Comparison of ENCODE assay signal across 8 cellular contexts in the genomic region with DNA sequence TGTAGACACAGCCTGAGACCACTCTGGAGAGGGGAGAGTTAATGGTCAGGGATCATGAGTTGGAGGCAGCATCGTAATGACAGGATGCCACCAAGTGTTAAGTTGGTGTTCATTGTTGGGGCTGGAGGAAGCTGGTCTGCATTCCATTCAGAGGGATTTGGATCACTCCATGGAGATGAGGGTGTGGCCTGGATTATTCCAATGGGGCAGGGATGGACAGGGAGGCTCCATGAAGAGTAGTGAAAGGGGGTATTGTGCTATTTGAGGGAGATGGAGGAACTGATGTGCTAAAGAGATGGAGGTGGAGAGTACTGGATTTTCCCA. TPM values are rescaled to one million over a fixed set of nuclear protein-coding genes. Genes with fewer than 3 reads are reported as not detected.
A peak's percentile ranks its signal among the peaks of the same experiment; 100 is the strongest.
DNase-seq lines count a peak whose midpoint lies in the region; ATAC-seq and TF ChIP-seq lines count a peak whose summit lies in the region.

No MANE protein-coding gene starts in this region.

- no peak overlapping the region for H3K4me3 Mint-ChIP-seq in activated T-cell treated with anti-CD3 and anti-CD28 coated beads, Interleukin-2, amount 50 U/mL, for 72 hours

- TF ChIP-seq RAD21 in Ishikawa (IDR thresholded peaks at IDR 0.05; ENCODE audit: low read depth), result peak; percentile 16; the same call in 1 of the 2 replicates

- H3K27me3 ChIP-seq in ectodermal cell (ENCODE audit: control insufficient read depth, insufficient read depth, low read length, poor library complexity, severe bottlenecking) (no peaks in the 10 kb centered on the region), ovary (no peaks in the 10 kb centered on the region)

- peak; percentile 86 for DNase-seq in EH (ENCODE audit: low read depth)
- DNase-seq in mucosa of descending colon, result no peak
- no peak for DNase-seq in activated CD4-positive, CD25-positive, alpha-beta regulatory T cell (lab: John Stamatoyannopoulos, UW)
- DNase-seq in ovary, result no peak
- no peak for DNase-seq in activated T-cell treated with anti-CD3 and anti-CD28 coated beads, Interleukin-2, amount 50 U/mL, for 72 hours
- no peak for DNase-seq in stimulated activated CD4-positive, alpha-beta T cell treated with anti-CD3 and anti-CD28 coated beads, Interleukin-2, amount 100 ng/mL, for 24 hours

- H3K36me3 ChIP-seq in ectodermal cell (ENCODE audit: control insufficient read depth, insufficient read depth, low read length) (peaks cover 5% of the 10 kb centered on the region), mucosa of descending colon (ENCODE audit: low read depth) (no peaks in the 10 kb centered on the region), ovary (no peaks in the 10 kb centered on the region)

- TF ChIP-seq CTCF in mucosa of descending colon (IDR thresholded peaks at IDR 0.05) (no peak), ovary (IDR thresholded peaks at IDR 0.05) (no peak)

- H3K27ac ChIP-seq in ectodermal cell (ENCODE audit: insufficient read depth, low read depth, low read length, poor library complexity, severe bottlenecking) (peak overlapping the region; percentile 87), ovary (no peak overlapping the region)

- H3K27me3 Mint-ChIP-seq in activated T-cell treated with anti-CD3 and anti-CD28 coated beads, Interleukin-2, amount 50 U/mL, for 72 hours (ENCODE audit: low read depth), result no peaks in the 10 kb centered on the region

- peaks cover 5% of the 10 kb centered on the region for H3K4me1 Mint-ChIP-seq in activated T-cell treated with anti-CD3 and anti-CD28 coated beads, Interleukin-2, amount 50 U/mL, for 72 hours (ENCODE audit: low read depth)

- no peak overlapping the region for H3K27ac Mint-ChIP-seq in activated T-cell treated with anti-CD3 and anti-CD28 coated beads, Interleukin-2, amount 50 U/mL, for 72 hours

- WGBS in ectodermal cell, 2 experiments, result 2 to 6% methylated on average over 1 of the region's 1 CpG
- 3 to 14% (median 13%) methylated on average over 1 of the region's 1 CpG for WGBS in ovary, 3 donors

- no peak for TF ChIP-seq EP300 in Ishikawa (IDR thresholded peaks at IDR 0.05; ENCODE audit: borderline replicate concordance)
- TF ChIP-seq EP300 in ovary (IDR thresholded peaks at IDR 0.05), result no peak

- no peak for TF ChIP-seq POLR2A in ovary (IDR thresholded peaks at IDR 0.05)

- H3K36me3 Mint-ChIP-seq in activated T-cell treated with anti-CD3 and anti-CD28 coated beads, Interleukin-2, amount 50 U/mL, for 72 hours (ENCODE audit: insufficient read depth in 2 of 2), result peaks cover 6 to 28% of the 10 kb centered on the region in 2 donors

- H3K4me3 ChIP-seq in ectodermal cell (ENCODE audit: insufficient read depth, low read depth, low read length), result no peak overlapping the region
- no peak overlapping the region for H3K4me3 ChIP-seq in mucosa of descending colon
- no peak overlapping the region for H3K4me3 ChIP-seq in ovary

- intact Hi-C loops in mucosa of descending colon (cut with DNase I, micrococcal nuclease) (no loop called here), ovary (cut with DNase I) (no loop called here)

- peaks cover 22% of the 10 kb centered on the region for H3K4me1 ChIP-seq in ectodermal cell (ENCODE audit: control insufficient read depth, insufficient read depth, low read length)
- no peaks in the 10 kb centered on the region for H3K4me1 ChIP-seq in mucosa of descending colon (ENCODE audit: low read depth)
- peaks cover 3% of the 10 kb centered on the region for H3K4me1 ChIP-seq in ovary (ENCODE audit: insufficient read depth)

- H3K9me3 ChIP-seq in ectodermal cell (ENCODE audit: control insufficient read depth, low read length) (no peaks in the 10 kb centered on the region), mucosa of descending colon (no peaks in the 10 kb centered on the region), ovary (no peaks in the 10 kb centered on the region)

- ATAC-seq in mucosa of descending colon, result peak; percentile 40
- no peak for ATAC-seq in activated T-cell treated with anti-CD3 and anti-CD28 coated beads, Interleukin-2, amount 50 U/mL, for 72 hours (replicated peaks in 1 of 2)

- no peaks in the 10 kb centered on the region for H3K9me3 Mint-ChIP-seq in activated T-cell treated with anti-CD3 and anti-CD28 coated beads, Interleukin-2, amount 50 U/mL, for 72 hours

TF ChIP-seq in Ishikawa, 13 proteins besides CTCF, POLR2A, EP300 and RAD21 (continues in another document):
- no peak for TF ChIP-seq YY1 (IDR thresholded peaks at IDR 0.05; ENCODE audit: low read depth)
- TF ChIP-seq, protein P1, sequence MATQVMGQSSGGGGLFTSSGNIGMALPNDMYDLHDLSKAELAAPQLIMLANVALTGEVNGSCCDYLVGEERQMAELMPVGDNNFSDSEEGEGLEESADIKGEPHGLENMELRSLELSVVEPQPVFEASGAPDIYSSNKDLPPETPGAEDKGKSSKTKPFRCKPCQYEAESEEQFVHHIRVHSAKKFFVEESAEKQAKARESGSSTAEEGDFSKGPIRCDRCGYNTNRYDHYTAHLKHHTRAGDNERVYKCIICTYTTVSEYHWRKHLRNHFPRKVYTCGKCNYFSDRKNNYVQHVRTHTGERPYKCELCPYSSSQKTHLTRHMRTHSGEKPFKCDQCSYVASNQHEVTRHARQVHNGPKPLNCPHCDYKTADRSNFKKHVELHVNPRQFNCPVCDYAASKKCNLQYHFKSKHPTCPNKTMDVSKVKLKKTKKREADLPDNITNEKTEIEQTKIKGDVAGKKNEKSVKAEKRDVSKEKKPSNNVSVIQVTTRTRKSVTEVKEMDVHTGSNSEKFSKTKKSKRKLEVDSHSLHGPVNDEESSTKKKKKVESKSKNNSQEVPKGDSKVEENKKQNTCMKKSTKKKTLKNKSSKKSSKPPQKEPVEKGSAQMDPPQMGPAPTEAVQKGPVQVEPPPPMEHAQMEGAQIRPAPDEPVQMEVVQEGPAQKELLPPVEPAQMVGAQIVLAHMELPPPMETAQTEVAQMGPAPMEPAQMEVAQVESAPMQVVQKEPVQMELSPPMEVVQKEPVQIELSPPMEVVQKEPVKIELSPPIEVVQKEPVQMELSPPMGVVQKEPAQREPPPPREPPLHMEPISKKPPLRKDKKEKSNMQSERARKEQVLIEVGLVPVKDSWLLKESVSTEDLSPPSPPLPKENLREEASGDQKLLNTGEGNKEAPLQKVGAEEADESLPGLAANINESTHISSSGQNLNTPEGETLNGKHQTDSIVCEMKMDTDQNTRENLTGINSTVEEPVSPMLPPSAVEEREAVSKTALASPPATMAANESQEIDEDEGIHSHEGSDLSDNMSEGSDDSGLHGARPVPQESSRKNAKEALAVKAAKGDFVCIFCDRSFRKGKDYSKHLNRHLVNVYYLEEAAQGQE (IDR thresholded peaks at IDR 0.05; ENCODE audit: low read depth), result no peak
- no peak for TF ChIP-seq FOXM1 (IDR thresholded peaks at IDR 0.05; ENCODE audit: borderline replicate concordance, low read depth)
- no peak for TF ChIP-seq CEBPB (IDR thresholded peaks at IDR 0.05)
- no peak for TF ChIP-seq TAF1 (IDR thresholded peaks at IDR 0.05; ENCODE audit: low read depth)
- no peak for TF ChIP-seq NFIC (IDR thresholded peaks at IDR 0.05)
- TF ChIP-seq EGR1 (IDR thresholded peaks at IDR 0.05), result no peak
- TF ChIP-seq TEAD4 (IDR thresholded peaks at IDR 0.05), result no peak
- no peak for TF ChIP-seq TCF12 (IDR thresholded peaks at IDR 0.05; ENCODE audit: low read depth)
- TF ChIP-seq, protein P2, sequence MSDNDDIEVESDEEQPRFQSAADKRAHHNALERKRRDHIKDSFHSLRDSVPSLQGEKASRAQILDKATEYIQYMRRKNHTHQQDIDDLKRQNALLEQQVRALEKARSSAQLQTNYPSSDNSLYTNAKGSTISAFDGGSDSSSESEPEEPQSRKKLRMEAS (IDR thresholded peaks at IDR 0.05), result no peak

RNA-seq across cellular contexts. Expression of a gene that starts 1.1 kb away (rescaled TPM):
- 7.1 TPM for polyA plus RNA-seq in ectodermal cell (2013, experiment 1 of 4)
- 12.0 TPM for polyA plus RNA-seq in ectodermal cell (2013, experiment 2 of 4)
- polyA plus RNA-seq in ectodermal cell (2013, experiment 3 of 4), result 8.6 TPM
- polyA plus RNA-seq in ectodermal cell (2013, experiment 4 of 4), result 8.0 TPM
- total RNA-seq in mucosa of descending colon (1 to 10 TPM; 2.5 to 9.6 (median 4.3) TPM), ovary (1 to 10 TPM in 5 of 7 donors, under 1 TPM in 1, not detected in 1; 0.94 to 5.2 (median 3.6) TPM)
- polyA plus RNA-seq in ovary, result 1 to 10 TPM; 1.6 to 2.9 TPM
- 10 to 100 TPM; 15.7 to 18.0 TPM for total RNA-seq in activated T-cell treated with anti-CD3 and anti-CD28 coated beads, Interleukin-2, amount 50 U/mL, for 72 hours

RNA-seq across cellular contexts. Expression of a gene that starts 13.5 kb away (rescaled TPM):
- polyA plus RNA-seq in ectodermal cell (2013, experiment 1 of 4), result 0.63 TPM
- 1.5 TPM for polyA plus RNA-seq in ectodermal cell (2013, experiment 2 of 4)
- 0.37 TPM for polyA plus RNA-seq in ectodermal cell (2013, experiment 3 of 4)
- 0.97 TPM for polyA plus RNA-seq in ectodermal cell (2013, experiment 4 of 4)
- 1 to 10 TPM; 5.9 to 8.2 (median 6.9) TPM for total RNA-seq in mucosa of descending colon
- 10 to 100 TPM in 1 of 7 donors, 1 to 10 TPM in 5, under 1 TPM in 1; 0.48 to 25.2 (median 1.7) TPM for total RNA-seq in ovary
- under 1 TPM; 0.18 to 0.62 TPM for polyA plus RNA-seq in ovary
- total RNA-seq in activated T-cell treated with anti-CD3 and anti-CD28 coated beads, Interleukin-2, amount 50 U/mL, for 72 hours, result 1 to 10 TPM; 3.3 to 3.4 TPM

RNA-seq across cellular contexts. Expression of a gene that starts 23.8 kb away (rescaled TPM):
- 51.6 TPM for polyA plus RNA-seq in ectodermal cell (2013, experiment 1 of 4)
- 46.9 TPM for polyA plus RNA-seq in ectodermal cell (2013, experiment 2 of 4)
- 34.1 TPM for polyA plus RNA-seq in ectodermal cell (2013, experiment 3 of 4)
- polyA plus RNA-seq in ectodermal cell (2013, experiment 4 of 4), result 44.3 TPM
- total RNA-seq in mucosa of descending colon, result 10 to 100 TPM; 14.1 to 29.9 (median 29.7) TPM
- total RNA-seq in ovary, result 10 to 100 TPM in 4 of 7 donors, 1 to 10 TPM in 3; 8.6 to 19.1 (median 14.5) TPM
- polyA plus RNA-seq in ovary, result 1 to 10 TPM; 4.8 to 7.8 TPM
- total RNA-seq in activated T-cell treated with anti-CD3 and anti-CD28 coated beads, Interleukin-2, amount 50 U/mL, for 72 hours, result 10 to 100 TPM; 84.9 to 98.4 TPM

RNA-seq across cellular contexts. Expression of a gene that starts 27.2 kb away (rescaled TPM):
- 259 TPM for polyA plus RNA-seq in ectodermal cell (2013, experiment 1 of 4)
- polyA plus RNA-seq in ectodermal cell (2013, experiment 2 of 4), result 256 TPM
- polyA plus RNA-seq in ectodermal cell (2013, experiment 3 of 4), result 192 TPM
- 213 TPM for polyA plus RNA-seq in ectodermal cell (2013, experiment 4 of 4)
- total RNA-seq in mucosa of descending colon (100 to 1,000 TPM; 269 to 555 (median 441) TPM), ovary (100 to 1,000 TPM; 128 to 208 (median 184) TPM)
- 100 to 1,000 TPM; 199 to 473 TPM for polyA plus RNA-seq in ovary
- total RNA-seq in activated T-cell treated with anti-CD3 and anti-CD28 coated beads, Interleukin-2, amount 50 U/mL, for 72 hours, result 100 to 1,000 TPM; 253 to 318 TPM

RNA-seq across cellular contexts. Expression of a gene that starts 32.0 kb away (rescaled TPM):
- polyA plus RNA-seq in ectodermal cell (2013, experiment 1 of 4), result 113 TPM
- polyA plus RNA-seq in ectodermal cell (2013, experiment 2 of 4), result 95.5 TPM
- 60.3 TPM for polyA plus RNA-seq in ectodermal cell (2013, experiment 3 of 4)
- 60.5 TPM for polyA plus RNA-seq in ectodermal cell (2013, experiment 4 of 4)
- total RNA-seq in mucosa of descending colon (10 to 100 TPM; 41.7 to 65.8 (median 45.0) TPM), ovary (10 to 100 TPM; 16.0 to 73.6 (median 44.1) TPM)
- polyA plus RNA-seq in ovary, result 10 to 100 TPM; 21.1 to 29.8 TPM
- total RNA-seq in activated T-cell treated with anti-CD3 and anti-CD28 coated beads, Interleukin-2, amount 50 U/mL, for 72 hours, result 100 to 1,000 TPM in 1 of 2 donors, 10 to 100 TPM in 1; 91.3 to 101 TPM
